Comparison of ENCODE assay signal across 24 cellular contexts in genomic region chr5:90483206-90483605, GRCh38.
"Had no signal": no experiment of that assay in that cellular context is flagged by ENCODE, and none has a peak within 500 bp of the region (broad histone marks: within the 10 kb centered on the region; RNA-seq: fewer than 3 reads in every experiment).

No MANE protein-coding gene starts in this region.

- H3K27ac ChIP-seq: neutrophil, right lobe of liver, skin epidermis, tibial artery had no signal

- H3K27me3 Mint-ChIP-seq: activated naive CD8-positive, alpha-beta T cell; dendritic cell treated with granulocyte-macrophage colony-stimulating factor and Interleukin-4, amounts not matched to agents 40 ng/mL and 50 ng/mL, for 4 days; memory B cell; natural killer cell treated with Interleukin-12 subunit alpha and Interleukin-12 subunit beta and Interleukin-15 and Interleukin-18, amount 100 ng/mL, for 72 hours; stimulated activated naive CD8-positive, alpha-beta T cell treated with anti-CD3 and anti-CD28 coated beads, Interleukin-15, amount 100 ng/mL, for 72 hours had no signal

- H3K4me1 ChIP-seq: right lobe of liver, tibial artery had no signal

- H3K36me3 ChIP-seq: neutrophil, right lobe of liver, tibial artery had no signal

- FAIRE-seq: bronchial epithelial cell, frontal cortex had no signal

- H3K9me3 ChIP-seq: neutrophil, right lobe of liver, tibial artery had no signal

- H3K4me3 Mint-ChIP-seq: activated naive CD8-positive, alpha-beta T cell; activated T-cell treated with anti-CD3 and anti-CD28 coated beads, Interleukin-2, amount 50 U/mL, for 4 hours; dendritic cell treated with granulocyte-macrophage colony-stimulating factor and Interleukin-4, amounts not matched to agents 40 ng/mL and 50 ng/mL, for 4 days; memory B cell; natural killer cell treated with Interleukin-12 subunit alpha and Interleukin-12 subunit beta and Interleukin-15 and Interleukin-18, amount 100 ng/mL, for 72 hours; stimulated activated naive CD8-positive, alpha-beta T cell treated with anti-CD3 and anti-CD28 coated beads, Interleukin-15, amount 100 ng/mL, for 72 hours had no signal

- H3K4me1 Mint-ChIP-seq: memory B cell; stimulated activated naive CD8-positive, alpha-beta T cell treated with anti-CD3 and anti-CD28 coated beads, Interleukin-15, amount 100 ng/mL, for 72 hours had no signal

- H3K36me3 Mint-ChIP-seq: natural killer cell treated with Interleukin-12 subunit alpha and Interleukin-12 subunit beta and Interleukin-15 and Interleukin-18, amount 100 ng/mL, for 72 hours had no signal

- H3K27ac Mint-ChIP-seq: activated naive CD8-positive, alpha-beta T cell; activated T-helper 2 cell treated with anti-CD3 and anti-CD28 coated beads, Interferon-gamma antibody, Interleukin-2, Interleukin-4, amounts not matched to agents 10 μg/mL and 5 μg/mL and 100 μg/mL, durations not matched to agents 14 hours and 24 hours and 36 hours; dendritic cell treated with granulocyte-macrophage colony-stimulating factor and Interleukin-4, amounts not matched to agents 40 ng/mL and 50 ng/mL, for 4 days; memory B cell; natural killer cell treated with Interleukin-12 subunit alpha and Interleukin-12 subunit beta and Interleukin-15 and Interleukin-18, amount 100 ng/mL, for 72 hours had no signal

- H3K27me3 ChIP-seq: neutrophil, right lobe of liver, tibial artery had no signal

- DNase-seq: activated CD4-positive, alpha-beta T cell treated with anti-CD3 and anti-CD28 coated beads for 4 hours; activated CD4-positive, alpha-beta T cell treated with anti-CD3 and anti-CD28 coated beads, Interleukin-2, amount 50 U/mL, for 48 hours; activated CD8-positive, alpha-beta memory T cell treated with anti-CD3 and anti-CD28 coated beads, Interleukin-2, amount 50 U/mL, for 48 hours; activated naive CD4-positive, alpha-beta T cell; activated T-cell treated with anti-CD3 and anti-CD28 coated beads, Interleukin-2, amount 50 U/mL, for 4 hours; amniotic stem cell; effector CD8-positive, alpha-beta T cell; head of caudate nucleus; islet precursor cell; left cardiac atrium; right lobe of liver; stimulated activated CD4-positive, alpha-beta T cell treated with anti-CD3 and anti-CD28 coated beads, Interleukin-1b, Interleukin-23, amount 100 ng/mL, for 48 hours; stimulated activated naive CD8-positive, alpha-beta T cell treated with anti-CD3 and anti-CD28 coated beads, Interleukin-15, amount 100 ng/mL, for 72 hours; T-helper 9 cell; tibial artery had no signal

- H3K4me3 ChIP-seq: right lobe of liver, skin epidermis, tibial artery had no signal

- ATAC-seq: activated T-cell treated with anti-CD3 and anti-CD28 coated beads, Interleukin-2, amount 50 U/mL, for 4 hours; left cardiac atrium; natural killer cell treated with Interleukin-12 subunit alpha and Interleukin-12 subunit beta and Interleukin-15 and Interleukin-18, amount 100 ng/mL, for 72 hours; right lobe of liver; stimulated activated naive CD8-positive, alpha-beta T cell treated with anti-CD3 and anti-CD28 coated beads, Interleukin-15, amount 100 ng/mL, for 72 hours had no signal

- H3K9me3 Mint-ChIP-seq: activated T-cell treated with anti-CD3 and anti-CD28 coated beads, Interleukin-2, amount 50 U/mL, for 4 hours; activated T-helper 2 cell treated with anti-CD3 and anti-CD28 coated beads, Interferon-gamma antibody, Interleukin-2, Interleukin-4, amounts not matched to agents 10 μg/mL and 5 μg/mL and 100 μg/mL, durations not matched to agents 14 hours and 24 hours and 36 hours; dendritic cell treated with granulocyte-macrophage colony-stimulating factor and Interleukin-4, amounts not matched to agents 40 ng/mL and 50 ng/mL, for 4 days; memory B cell; natural killer cell treated with Interleukin-12 subunit alpha and Interleukin-12 subunit beta and Interleukin-15 and Interleukin-18, amount 100 ng/mL, for 72 hours; stimulated activated naive CD8-positive, alpha-beta T cell treated with anti-CD3 and anti-CD28 coated beads, Interleukin-15, amount 100 ng/mL, for 72 hours had no signal
